In genomic region chr4:181525641-181526040, GRCh38 we compare ENCODE assay signal across 15 cellular contexts.
A peak's percentile ranks its signal among the peaks of the same experiment; 100 is the strongest.
DNase-seq lines count a peak whose midpoint lies in the region; ATAC-seq and TF ChIP-seq lines count a peak whose summit lies in the region.
"Had no signal": no experiment of that assay in that cellular context is flagged by ENCODE, and none has a peak within 500 bp of the region (broad histone marks: within the 10 kb centered on the region; RNA-seq: fewer than 3 reads in every experiment).

No MANE protein-coding gene starts in this region.

- BruUV-seq in OCI-LY7 (replicated peaks; lab: Mats Ljungman, UMichigan): no TSS peak

- H3K9me3 ChIP-seq in OCI-LY7 (ENCODE audit: low read length): no peaks in the 10 kb centered on the region
- H3K9me3 ChIP-seq: testis had no signal

- no peaks in the 10 kb centered on the region for H3K9me2 ChIP-seq in OCI-LY7 (ENCODE audit: insufficient read depth, low read length)

- no peak overlapping the region for H3K27ac ChIP-seq in OCI-LY7 (ENCODE audit: low read depth, low read length, poor library complexity, severe bottlenecking)
- H3K27ac ChIP-seq: cardiac muscle cell, testis, WERI-Rb-1 had no signal

- POLR2A ChIA-PET in OCI-LY7 (lab: Charles Lee): no interaction called here

- peak overlapping the region; percentile 80 for H3K27ac Mint-ChIP-seq in nephron progenitor cell
- H3K27ac Mint-ChIP-seq in stimulated activated naive CD8-positive, alpha-beta T cell treated with anti-CD3 and anti-CD28 coated beads, Interleukin-15, amount 100 ng/mL, for 72 hours: no peak overlapping the region

- H3K9me3 Mint-ChIP-seq in nephron progenitor cell: peaks cover 8% of the 10 kb centered on the region
- H3K9me3 Mint-ChIP-seq in stimulated activated naive CD8-positive, alpha-beta T cell treated with anti-CD3 and anti-CD28 coated beads, Interleukin-15, amount 100 ng/mL, for 72 hours: no peaks in the 10 kb centered on the region

- no peaks in the 10 kb centered on the region for H4K20me1 ChIP-seq in OCI-LY7 (ENCODE audit: insufficient read depth, low read length)

- peak overlapping the region; percentile 19 for H3K4me3 Mint-ChIP-seq in nephron progenitor cell
- H3K4me3 Mint-ChIP-seq in stimulated activated naive CD8-positive, alpha-beta T cell treated with anti-CD3 and anti-CD28 coated beads, Interleukin-15, amount 100 ng/mL, for 72 hours: no peak overlapping the region

- peak; percentile 65 for DNase-seq in ELF-1 (ENCODE audit: low read depth, low spot score)
- peak; percentile 100 for DNase-seq in NCI-H146 (lab: John Stamatoyannopoulos, UW)
- peak; percentile 4 for DNase-seq in OCI-LY7 (ENCODE audit: low spot score)
- DNase-seq in nephron progenitor cell: peak; percentile 20
- DNase-seq in stimulated activated naive CD8-positive, alpha-beta T cell treated with anti-CD3 and anti-CD28 coated beads, Interleukin-15, amount 100 ng/mL, for 72 hours: no peak
- no peak for DNase-seq in midbrain (lab: John Stamatoyannopoulos, UW)
- DNase-seq: DMS53; kidney; occipital lobe; stimulated activated CD4-positive, alpha-beta T cell treated with anti-CD3 and anti-CD28 coated beads, Interleukin-4, amount 100 ng/mL, for 24 hours; stimulated activated CD8-positive, alpha-beta memory T cell treated with anti-CD3 and anti-CD28 coated beads, Interleukin-4, amount 100 ng/mL, for 48 hours; testis; WERI-Rb-1 had no signal

- H3K4me2 ChIP-seq in OCI-LY7 (ENCODE audit: low read length): no peak overlapping the region

- no peak overlapping the region for H2AFZ ChIP-seq in OCI-LY7 (ENCODE audit: low read length)

- peaks cover 57% of the 10 kb centered on the region for H3K4me1 Mint-ChIP-seq in nephron progenitor cell
- no peaks in the 10 kb centered on the region for H3K4me1 Mint-ChIP-seq in stimulated activated naive CD8-positive, alpha-beta T cell treated with anti-CD3 and anti-CD28 coated beads, Interleukin-15, amount 100 ng/mL, for 72 hours

- H3K4me1 ChIP-seq in OCI-LY7 (ENCODE audit: insufficient read depth, low read length, poor library complexity, severe bottlenecking): no peaks in the 10 kb centered on the region
- H3K4me1 ChIP-seq: testis had no signal

- H3K36me3 ChIP-seq in OCI-LY7 (ENCODE audit: insufficient read depth, low read length): no peaks in the 10 kb centered on the region
- H3K36me3 ChIP-seq: cardiac muscle cell, WERI-Rb-1 had no signal

- no peaks in the 10 kb centered on the region for H3K36me3 Mint-ChIP-seq in nephron progenitor cell (ENCODE audit: low read depth)

- no peak for TF ChIP-seq CTCF in OCI-LY7 (conservative IDR thresholded peaks at IDR 0.05; ENCODE audit: low read length)
- TF ChIP-seq CTCF in nephron progenitor cell (IDR thresholded peaks at IDR 0.05): no peak

- no peak for ATAC-seq in HG03521 (IDR thresholded peaks at IDR 0.05; ENCODE audit: unreplicated experiment)
- ATAC-seq in stimulated activated naive CD8-positive, alpha-beta T cell treated with anti-CD3 and anti-CD28 coated beads, Interleukin-15, amount 100 ng/mL, for 72 hours: no peak

- peaks cover 3% of the 10 kb centered on the region for H3K27me3 Mint-ChIP-seq in nephron progenitor cell (ENCODE audit: low read depth, poor library complexity)
- no peaks in the 10 kb centered on the region for H3K27me3 Mint-ChIP-seq in stimulated activated naive CD8-positive, alpha-beta T cell treated with anti-CD3 and anti-CD28 coated beads, Interleukin-15, amount 100 ng/mL, for 72 hours

- H3K4me3 ChIP-seq in OCI-LY7 (ENCODE audit: low read depth, low read length, poor library complexity, severe bottlenecking): no peak overlapping the region
- H3K4me3 ChIP-seq: cardiac muscle cell, testis had no signal

- CTCF ChIA-PET in OCI-LY7 (lab: Charles Lee; ENCODE audit: unreplicated experiment): no interaction called here

- intact Hi-C loops in OCI-LY7 (cut with micrococcal nuclease; ENCODE audit: unreplicated experiment): loop anchor here (5.0 to 10.0 kb wide), 2 partner anchors 681 to 863 kb away; no protein-coding TSS in a partner anchor

- H3K79me2 ChIP-seq in OCI-LY7 (ENCODE audit: insufficient read depth, low read depth, low read length): no peaks in the 10 kb centered on the region

Comparison
In these comparisons a context has a peak if more than half of its experiments do, and no peak if none do; other contexts are left out.
1. DNase-seq: peak in ELF-1 (single experiment), NCI-H146 (single experiment), OCI-LY7 (single experiment) and nephron progenitor cell (single experiment); none in stimulated activated naive CD8-positive, alpha-beta T cell treated with anti-CD3 and anti-CD28 coated beads, Interleukin-15, amount 100 ng/mL, for 72 hours (0 of 2) and midbrain (single experiment).